ENCODE assay signal across 8 cellular contexts in the genomic region with DNA sequence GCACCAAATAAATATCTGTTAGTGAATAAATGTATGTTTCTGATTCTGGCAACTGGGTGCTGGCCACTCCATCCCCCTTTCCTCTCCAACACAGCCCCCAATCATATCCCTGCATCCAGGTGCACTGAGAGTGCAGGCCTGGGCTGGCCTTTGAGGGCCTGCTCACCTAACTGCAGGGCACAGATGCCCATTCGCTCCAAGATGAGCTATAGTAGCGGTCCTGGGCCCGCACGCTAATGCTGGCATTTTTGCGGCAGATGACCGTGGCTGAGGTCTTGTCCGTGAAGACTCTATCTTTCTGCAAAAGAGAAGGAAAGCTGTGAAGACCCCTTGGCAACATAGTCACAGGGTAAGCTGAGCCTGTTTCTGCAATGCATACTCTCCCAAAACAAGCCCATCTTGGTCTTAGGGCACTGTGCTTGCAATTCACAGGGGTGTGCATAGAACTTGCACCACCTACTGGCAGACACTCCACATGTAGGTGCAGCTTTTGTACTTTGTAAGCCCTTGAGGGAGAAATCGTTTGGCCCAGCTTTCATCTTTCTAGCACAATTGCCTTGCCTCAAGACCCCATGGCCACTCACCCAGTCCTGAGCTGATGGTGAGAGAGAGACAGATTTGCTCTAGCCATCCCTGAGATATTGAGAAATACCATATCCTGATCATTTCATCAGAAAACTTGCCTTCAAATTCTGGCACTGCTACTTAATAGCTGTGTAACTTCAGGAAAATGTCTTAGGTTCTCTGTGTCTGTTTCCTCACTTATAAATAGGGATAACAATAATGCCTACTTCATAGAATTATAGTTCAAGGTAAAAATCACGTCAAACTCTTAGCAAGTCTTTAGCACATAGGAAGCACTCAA. TPM values are rescaled to one million over a fixed set of nuclear protein-coding genes. Genes with fewer than 3 reads are reported as not detected.
A peak's percentile ranks its signal among the peaks of the same experiment; 100 is the strongest.
DNase-seq lines count a peak whose midpoint lies in the region; ATAC-seq and FAIRE-seq lines count a peak whose summit lies in the region.

No MANE protein-coding gene starts in this region.

- DNase-seq in COLO668 (lab: John Stamatoyannopoulos, UW; ENCODE audit: unreplicated experiment) (peak; percentile 5), NCI-H2227 (lab: John Stamatoyannopoulos, UW; ENCODE audit: unreplicated experiment) (peak; percentile 30), germinal center (ENCODE audit: low spot score) (peak; percentile 51), small intestine (peak; percentile 39), NCI-H1930 (lab: John Stamatoyannopoulos, UW) (no peak)
- peak; percentile 56 for DNase-seq in activated CD4-positive, alpha-beta memory T cell treated with anti-CD3 and anti-CD28 coated beads, Interleukin-2, amount 10 ng/mL, durations not matched to agents 7 days and 5 days

- H3K27me3 ChIP-seq in small intestine (ENCODE audit: control insufficient read depth in 2 of 2, insufficient read depth in 2 of 2, low read length in 2 of 2): peaks cover 0 to 5% of the 10 kb centered on the region in 2 donors

- H3K4me3 Mint-ChIP-seq in activated CD4-positive, alpha-beta memory T cell treated with anti-CD3 and anti-CD28 coated beads, Interleukin-2, amount 10 ng/mL, durations not matched to agents 7 days and 5 days: no peak overlapping the region

- 76 to 79% (median 78%) methylated on average over 9 of the region's 9 CpGs for WGBS in small intestine, 3 donors

- POLR2A ChIA-PET in activated CD4-positive, alpha-beta memory T cell treated with anti-CD3 and anti-CD28 coated beads, Interleukin-2, amount 10 ng/mL, durations not matched to agents 7 days and 5 days (lab: Charles Lee): interaction anchor here (1.0 kb wide), 1 partner anchor 21 kb away, joined by 4 read pairs; no protein-coding TSS in a partner anchor

- H3K4me1 ChIP-seq in small intestine (ENCODE audit: control insufficient read depth in 2 of 2, insufficient read depth in 1 of 2, low read depth in 1 of 2, low read length in 1 of 2): no peaks in the 10 kb centered on the region

- H3K9me3 ChIP-seq in small intestine (ENCODE audit: control insufficient read depth, low read depth): no peaks in the 10 kb centered on the region

- no peak overlapping the region for H3K27ac Mint-ChIP-seq in activated CD4-positive, alpha-beta memory T cell treated with anti-CD3 and anti-CD28 coated beads, Interleukin-2, amount 10 ng/mL, durations not matched to agents 7 days and 5 days

- no peaks in the 10 kb centered on the region for H3K4me1 Mint-ChIP-seq in activated CD4-positive, alpha-beta memory T cell treated with anti-CD3 and anti-CD28 coated beads, Interleukin-2, amount 10 ng/mL, durations not matched to agents 7 days and 5 days

- FAIRE-seq in small intestine (lab: Jason Lieb, UNC): no peak

- peak; percentile 55 for ATAC-seq in GM19043 (IDR thresholded peaks at IDR 0.05; ENCODE audit: low read depth, unreplicated experiment)
- no peak for ATAC-seq in HG03520 (IDR thresholded peaks at IDR 0.05; ENCODE audit: unreplicated experiment)

- no peaks in the 10 kb centered on the region for H3K36me3 Mint-ChIP-seq in activated CD4-positive, alpha-beta memory T cell treated with anti-CD3 and anti-CD28 coated beads, Interleukin-2, amount 10 ng/mL, durations not matched to agents 7 days and 5 days (ENCODE audit: low read depth)

- H3K9me3 Mint-ChIP-seq in activated CD4-positive, alpha-beta memory T cell treated with anti-CD3 and anti-CD28 coated beads, Interleukin-2, amount 10 ng/mL, durations not matched to agents 7 days and 5 days: no peaks in the 10 kb centered on the region

- peaks cover 21% of the 10 kb centered on the region for H3K27me3 Mint-ChIP-seq in activated CD4-positive, alpha-beta memory T cell treated with anti-CD3 and anti-CD28 coated beads, Interleukin-2, amount 10 ng/mL, durations not matched to agents 7 days and 5 days

- no peak overlapping the region for H3K27ac ChIP-seq in small intestine (ENCODE audit: low read depth in 1 of 2, low read length in 1 of 2)

- no peaks in the 10 kb centered on the region for H3K36me3 ChIP-seq in small intestine (ENCODE audit: control insufficient read depth in 2 of 2, insufficient read depth in 2 of 2, low read length in 2 of 2)

- CTCF ChIA-PET in activated CD4-positive, alpha-beta memory T cell treated with anti-CD3 and anti-CD28 coated beads, Interleukin-2, amount 10 ng/mL, durations not matched to agents 7 days and 5 days (lab: Charles Lee): interaction anchor here (0.6 to 4.6 kb wide), 30 partner anchors 9 to 457 kb away, joined by 3 to 55 read pairs (median 3); no protein-coding TSS in a partner anchor

- no peak overlapping the region for H3K4me3 ChIP-seq in small intestine (ENCODE audit: low read depth in 1 of 2, low read length in 2 of 2)

RNA-seq across cellular contexts. Expression of a gene that starts 13.5 kb away (rescaled TPM):
- total RNA-seq in activated CD4-positive, alpha-beta memory T cell treated with anti-CD3 and anti-CD28 coated beads, Interleukin-2, amount 10 ng/mL, durations not matched to agents 7 days and 5 days: under 1 TPM in 1 of 2 experiments, not detected in 1; 0.08 TPM
- not detected for polyA plus RNA-seq in small intestine

RNA-seq across cellular contexts. Expression of a gene that starts 53.7 kb away (rescaled TPM):
- 10 to 100 TPM; 27.8 to 31.0 TPM for total RNA-seq in activated CD4-positive, alpha-beta memory T cell treated with anti-CD3 and anti-CD28 coated beads, Interleukin-2, amount 10 ng/mL, durations not matched to agents 7 days and 5 days
- polyA plus RNA-seq in small intestine: 10 to 100 TPM; 13.0 to 18.5 (median 13.5) TPM

Comparison
In these comparisons a context has a peak if more than half of its experiments do, and no peak if none do; other contexts are left out.
1. DNase-seq: peak in COLO668 (single experiment), NCI-H2227 (single experiment), activated CD4-positive, alpha-beta memory T cell treated with anti-CD3 and anti-CD28 coated beads, Interleukin-2, amount 10 ng/mL, durations not matched to agents 7 days and 5 days (single experiment), germinal center (single experiment) and small intestine (single experiment); none in NCI-H1930 (0 of 2).